In genomic region chr1:25661043-25661807, GRCh38 we compare ENCODE assay signal across 15 cellular contexts. TPM values are rescaled to one million over a fixed set of nuclear protein-coding genes. Genes with fewer than 3 reads are reported as not detected.
A peak's percentile ranks its signal among the peaks of the same experiment; 100 is the strongest.
DNase-seq lines count a peak whose midpoint lies in the region; ATAC-seq, FAIRE-seq and TF ChIP-seq lines count a peak whose summit lies in the region.
"Had no signal": no experiment of that assay in that cellular context is flagged by ENCODE, and none has a peak within 500 bp of the region (broad histone marks: within the 10 kb centered on the region; RNA-seq: fewer than 3 reads in every experiment).

No MANE protein-coding gene starts in this region.

- H3K4me1 Mint-ChIP-seq in HFFc6 (ENCODE audit: low read depth), result no peaks in the 10 kb centered on the region

- H3K9me3 Mint-ChIP-seq in HFFc6, result no peaks in the 10 kb centered on the region

- ATAC-seq in GM21576 (IDR thresholded peaks at IDR 0.05; ENCODE audit: unreplicated experiment), result no peak

- H3K27me3 Mint-ChIP-seq in HFFc6 (ENCODE audit: insufficient read depth), result peaks cover 42% of the 10 kb centered on the region

- no peak overlapping the region for H3K27ac Mint-ChIP-seq in HFFc6

- no peaks in the 10 kb centered on the region for H3K9me3 ChIP-seq in HUES48 (ENCODE audit: control insufficient read depth, insufficient read depth, low read length)
- H3K9me3 ChIP-seq in mesodermal cell (ENCODE audit: control insufficient read depth, low read length), result no peaks in the 10 kb centered on the region
- H3K9me3 ChIP-seq: SK-N-SH had no signal

- DNase-seq in DMS153 (lab: John Stamatoyannopoulos, UW) (peak; percentile 16), bronchial epithelial cell (ENCODE audit: low read depth) (peak; percentile 65), RWPE1 (ENCODE audit: low spot score) (no peak), HFFc6 (no peak)
- DNase-seq in stimulated activated CD4-positive, alpha-beta T cell treated with anti-CD3 and anti-CD28 coated beads, Interleukin-12 subunit alpha, Interleukin-12 subunit beta, amount 100 ng/mL, for 4 hours, result no peak
- DNase-seq: activated CD4-positive, alpha-beta T cell treated with anti-CD3 and anti-CD28 coated beads for 4 hours; activated gamma-delta T cell; cortex of kidney; NCI-H510A; SK-N-SH; stimulated activated CD4-positive, alpha-beta T cell treated with anti-CD3 and anti-CD28 coated beads, Interleukin-4, amount 100 ng/mL, for 1 hour had no signal

- 54 to 60% methylated on average over 5 to 7 of the region's 8 CpGs for WGBS in mesodermal cell (ENCODE audit: insufficient coverage in 2 of 2), 2 experiments

- H3K4me1 ChIP-seq in HUES48 (ENCODE audit: control insufficient read depth, insufficient read depth, low read length) (peaks cover 17% of the 10 kb centered on the region), mesodermal cell (ENCODE audit: control insufficient read depth, insufficient read depth, low read length, poor library complexity, severe bottlenecking) (peaks cover 7% of the 10 kb centered on the region)

- H3K27me3 ChIP-seq in HUES48 (ENCODE audit: control insufficient read depth, insufficient read depth, low read length) (no peaks in the 10 kb centered on the region), bronchial epithelial cell (ENCODE audit: control insufficient read depth, insufficient read depth, low read length) (no peaks in the 10 kb centered on the region)

- H3K36me3 Mint-ChIP-seq in HFFc6 (ENCODE audit: low read depth), result no peaks in the 10 kb centered on the region; the same call in 1 of the 2 replicates

- H3K36me3 ChIP-seq in HUES48 (ENCODE audit: control insufficient read depth, insufficient read depth, low read length) (no peaks in the 10 kb centered on the region), bronchial epithelial cell (ENCODE audit: control insufficient read depth, insufficient read depth, low read length) (no peaks in the 10 kb centered on the region), mesodermal cell (ENCODE audit: control insufficient read depth, insufficient read depth, low read length) (no peaks in the 10 kb centered on the region)

- POLR2A ChIA-PET in RWPE1 (lab: Yijun Ruan, JAX; ENCODE audit: low non-redundant PET), result no interaction called here

- TF ChIP-seq CTCF in bronchial epithelial cell (IDR thresholded peaks at IDR 0.05; ENCODE audit: insufficient read depth, low read length, severe bottlenecking) (no peak), RWPE1 (conservative IDR thresholded peaks at IDR 0.05; ENCODE audit: low read depth) (no peak), HFFc6 (IDR thresholded peaks at IDR 0.05) (no peak)

- H3K27ac ChIP-seq in HUES48 (ENCODE audit: low read depth, low read length) (peak overlapping the region; percentile 2), mesodermal cell (ENCODE audit: low read depth, low read length, severe bottlenecking) (peak overlapping the region; percentile 29), RWPE1 (no peak overlapping the region)

- H3K4me3 Mint-ChIP-seq in HFFc6, result no peak overlapping the region

- H3K4me3 ChIP-seq in HUES48 (ENCODE audit: low read depth, low read length), result no peak overlapping the region
- H3K4me3 ChIP-seq in bronchial epithelial cell (ENCODE audit: low read depth, low read length), result no peak overlapping the region
- H3K4me3 ChIP-seq in mesodermal cell (ENCODE audit: extremely low read depth, insufficient read depth, low read length, poor library complexity, severe bottlenecking), result no peak overlapping the region

- CTCF ChIA-PET in RWPE1 (lab: Yijun Ruan, JAX), result no interaction called here

- no peak overlapping the region for H3K9ac ChIP-seq in HUES48 (ENCODE audit: low read depth, low read length)
- H3K9ac ChIP-seq: SK-N-SH had no signal

- FAIRE-seq in bronchial epithelial cell (lab: Jason Lieb, UNC), result peak; percentile 75
- FAIRE-seq: GM19239 had no signal

RNA-seq across cellular contexts. Expression of gene MAN1C1, which starts 44.6 kb away (rescaled TPM):
- total RNA-seq in bronchial epithelial cell, result under 0.01 and 0.26 TPM in 2 replicates
- polyA plus RNA-seq in mesodermal cell (2013, experiment 1 of 2), result 3.7 TPM
- polyA plus RNA-seq in mesodermal cell (2013, experiment 2 of 2), result 4.7 TPM
- under 1 TPM in 3 of 6 experiments, not detected in 3; 0.07 to 0.14 (median 0.08) TPM for total RNA-seq in HFFc6 (2021; fragmentation: NEBNext Ultra II Directional; extraction: Animal tissue kit (Norgen Biotek cat#: 25700))

Comparison
In these comparisons a context has a peak if more than half of its experiments do, and no peak if none do; other contexts are left out.
1. DNase-seq: peak in DMS153 (single experiment) and bronchial epithelial cell (single experiment); none in RWPE1 (single experiment), stimulated activated CD4-positive, alpha-beta T cell treated with anti-CD3 and anti-CD28 coated beads, Interleukin-12 subunit alpha, Interleukin-12 subunit beta, amount 100 ng/mL, for 4 hours (single experiment) and HFFc6 (single experiment).